9 cellular contexts compared by ENCODE assay signal in genomic region chr4:151031831-151032605, GRCh38. TPM values are rescaled to one million over a fixed set of nuclear protein-coding genes. Genes with fewer than 3 reads are reported as not detected.
A peak's percentile ranks its signal among the peaks of the same experiment; 100 is the strongest.
DNase-seq lines count a peak whose midpoint lies in the region; ATAC-seq and TF ChIP-seq lines count a peak whose summit lies in the region.
"Had no signal": no experiment of that assay in that cellular context is flagged by ENCODE, and none has a peak within 500 bp of the region (broad histone marks: within the 10 kb centered on the region; RNA-seq: fewer than 3 reads in every experiment).

No MANE protein-coding gene starts in this region.

- no peaks in the 10 kb centered on the region for H3K4me1 ChIP-seq in Peyer's patch

- no peaks in the 10 kb centered on the region for H3K9me3 ChIP-seq in Peyer's patch

- H3K27me3 ChIP-seq in Peyer's patch: no peaks in the 10 kb centered on the region
- H3K27me3 ChIP-seq: cardiac muscle cell had no signal

- no peaks in the 10 kb centered on the region for H3K36me3 ChIP-seq in Peyer's patch
- H3K36me3 ChIP-seq: cardiac muscle cell had no signal

- in situ Hi-C loops in Caki2 (cut with HindIII; ENCODE audit: low pct_unique_long_range_greater_than_20kb, low sequenced_read_pairs): no loop called here

- ATAC-seq in GM21447 (IDR thresholded peaks at IDR 0.05; ENCODE audit: unreplicated experiment): peak; percentile 51

- TF ChIP-seq POLR2A in Peyer's patch (IDR thresholded peaks at IDR 0.05): no peak

- no peak overlapping the region for H3K4me3 ChIP-seq in Peyer's patch
- H3K4me3 ChIP-seq: cardiac muscle cell had no signal

- no peak overlapping the region for H3K27ac ChIP-seq in Peyer's patch
- H3K27ac ChIP-seq: cardiac muscle cell had no signal

- peak; percentile 26 for DNase-seq in Caki2 (ENCODE audit: low read depth)
- DNase-seq in M059J (ENCODE audit: low read depth): peak; percentile 72
- peak; percentile 50 to 96 for DNase-seq in dermis microvascular lymphatic vessel endothelial cell (ENCODE audit: low read depth in 2 of 2)
- DNase-seq in SKM-1 (lab: John Stamatoyannopoulos, UW; ENCODE audit: unreplicated experiment): no peak
- no peak for DNase-seq in stimulated activated CD8-positive, alpha-beta memory T cell treated with anti-CD3 and anti-CD28 coated beads, Interleukin-4, amount 100 ng/mL, for 48 hours
- DNase-seq in NCI-H2081 treated with DMSO at 0.1 percent for 48 hours (lab: John Stamatoyannopoulos, UW): no peak
- DNase-seq in Peyer's patch: no peak

- TF ChIP-seq CTCF in Peyer's patch (IDR thresholded peaks at IDR 0.05): no peak

RNA-seq across cellular contexts. Expression of gene LRBA, which starts 16.9 kb away (rescaled TPM):
- 23.3 and 23.6 TPM in 2 replicates for total RNA-seq in Caki2 (2014; rRNA removed; shearing (Covaris generic); ENCODE audit: low replicate concordance)
- total RNA-seq in M059J (2014; rRNA removed; shearing (Covaris generic)): 14.0 and 28.9 TPM in 2 replicates
- total RNA-seq in dermis microvascular lymphatic vessel endothelial cell (41.8 and 53.9 TPM in 2 replicates), Peyer's patch (100 to 1,000 TPM in 2 of 4 donors, 10 to 100 TPM in 2; 71.5 to 120 (median 91.7) TPM)

Comparison
In these comparisons a context has a peak if more than half of its experiments do, and no peak if none do; other contexts are left out.
1. DNase-seq: peak in Caki2 (single experiment), M059J (single experiment) and dermis microvascular lymphatic vessel endothelial cell (2 of 2); none in SKM-1 (single experiment), stimulated activated CD8-positive, alpha-beta memory T cell treated with anti-CD3 and anti-CD28 coated beads, Interleukin-4, amount 100 ng/mL, for 48 hours (single experiment), NCI-H2081 treated with DMSO at 0.1 percent for 48 hours (single experiment) and Peyer's patch (0 of 3).